Comparison of ENCODE assay signal across 18 cellular contexts in genomic region chr4:18524667-18525066, GRCh38.
"Had no signal": no experiment of that assay in that cellular context is flagged by ENCODE, and none has a peak within 500 bp of the region (broad histone marks: within the 10 kb centered on the region; RNA-seq: fewer than 3 reads in every experiment).

No MANE protein-coding gene starts in this region.

- H3K27ac ChIP-seq: hepatocyte, spleen, thoracic aorta, transverse colon had no signal

- H3K36me3 ChIP-seq: spleen, thoracic aorta, transverse colon had no signal

- H3K27me3 ChIP-seq: hepatocyte, spleen, transverse colon had no signal

- H3K4me3 ChIP-seq: hepatocyte, spleen, thoracic aorta, transverse colon had no signal

- H3K9me3 ChIP-seq: spleen, thoracic aorta, transverse colon had no signal

- DNase-seq: endodermal cell; foreskin melanocyte; head of caudate nucleus; left colon; mesendoderm; naive thymus-derived CD4-positive, alpha-beta T cell; nephron progenitor cell; spleen; stimulated activated CD4-positive, alpha-beta T cell treated with anti-CD3 and anti-CD28 coated beads, Interleukin-15, amount 100 ng/mL, for 24 hours; stimulated activated CD4-positive, alpha-beta T cell treated with anti-CD3 and anti-CD28 coated beads, Interleukin-1b, Interleukin-23, amount 100 ng/mL, for 48 hours; stimulated activated CD4-positive, alpha-beta T cell treated with anti-CD3 and anti-CD28 coated beads, Interleukin-4, amount 100 ng/mL, for 24 hours; stimulated activated naive CD8-positive, alpha-beta T cell treated with anti-CD3 and anti-CD28 coated beads, Interleukin-15, amount 100 ng/mL, for 72 hours; substantia nigra; transverse colon had no signal

- H3K4me1 ChIP-seq: spleen, transverse colon had no signal

- ATAC-seq: left colon; naive thymus-derived CD4-positive, alpha-beta T cell; sciatic nerve; stimulated activated memory B cell treated with anti-CD40 and anti-IgM and Interleukin-4, amounts not matched to agents 10 μg/mL and 1 μg/mL and 100 μg/mL, for 72 hours; stimulated activated naive CD8-positive, alpha-beta T cell treated with anti-CD3 and anti-CD28 coated beads, Interleukin-15, amount 100 ng/mL, for 72 hours had no signal
